In the genomic region with DNA sequence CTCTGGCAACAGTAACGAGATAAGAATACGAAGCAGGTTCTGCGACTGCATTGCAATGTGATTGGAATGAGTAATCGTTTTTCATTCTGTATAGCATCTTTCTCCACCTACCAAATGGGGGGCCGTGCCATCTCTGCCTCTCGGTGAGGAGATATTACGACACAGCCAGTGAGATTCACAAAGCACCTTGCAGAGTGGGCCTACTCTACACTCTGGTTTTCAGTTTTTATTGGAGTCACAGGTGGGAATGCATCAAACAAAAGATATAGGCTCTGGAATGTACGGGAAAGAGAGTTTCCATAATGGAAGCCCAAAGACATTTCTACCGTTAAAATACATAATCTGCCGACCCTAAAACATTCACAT, we compare ENCODE assay signal across 8 cellular contexts. TPM values are rescaled to one million over a fixed set of nuclear protein-coding genes. Genes with fewer than 3 reads are reported as not detected.
DNase-seq lines count a peak whose midpoint lies in the region; ATAC-seq and TF ChIP-seq lines count a peak whose summit lies in the region.

No MANE protein-coding gene starts in this region.

- peak overlapping the region; percentile 90 for H3K4me3 Mint-ChIP-seq in activated CD8-positive, alpha-beta T cell treated with anti-CD3 and anti-CD28 coated beads for 36 hours

- H2AFZ ChIP-seq in DND-41 (ENCODE audit: low read depth, low read length) = peak overlapping the region; percentile 96

- POLR2A ChIA-PET in activated CD8-positive, alpha-beta T cell treated with anti-CD3 and anti-CD28 coated beads for 36 hours (lab: Charles Lee) = interaction anchor here (1.2 to 3.7 kb wide), 4 partner anchors 9 to 18 kb away, joined by 3 to 31 read pairs (median 4); partner anchors contain the start of gene ATL3

- TF ChIP-seq CTCF in DND-41 (IDR thresholded peaks at IDR 0.05; ENCODE audit: borderline replicate concordance, extremely low read depth, low read length, poor library complexity, severe bottlenecking) = no peak
- no peak for TF ChIP-seq CTCF in activated CD8-positive, alpha-beta T cell treated with anti-CD3 and anti-CD28 coated beads for 36 hours (IDR thresholded peaks at IDR 0.05)
- no peak for TF ChIP-seq CTCF in fibroblast of villous mesenchyme (IDR thresholded peaks at IDR 0.05; ENCODE audit: insufficient read depth, low read depth, low read length)
- TF ChIP-seq CTCF in prostate gland (IDR thresholded peaks at IDR 0.05) = no peak

- H3K9me3 Mint-ChIP-seq in activated CD8-positive, alpha-beta T cell treated with anti-CD3 and anti-CD28 coated beads for 36 hours = no peaks in the 10 kb centered on the region

- peak overlapping the region; percentile 81 for H3K27ac Mint-ChIP-seq in activated CD8-positive, alpha-beta T cell treated with anti-CD3 and anti-CD28 coated beads for 36 hours

- DNase-seq in DND-41 = no peak
- DNase-seq in activated CD8-positive, alpha-beta T cell treated with anti-CD3 and anti-CD28 coated beads for 36 hours = peak; percentile 48
- no peak for DNase-seq in fibroblast of villous mesenchyme (ENCODE audit: low read depth)
- DNase-seq in prostate gland (ENCODE audit: low spot score) = no peak

- peak overlapping the region; percentile 81 for H3K27ac ChIP-seq in DND-41 (ENCODE audit: low read length)
- H3K27ac ChIP-seq in HUES48 (ENCODE audit: low read depth, low read length) = peak overlapping the region; percentile 24
- H3K27ac ChIP-seq in prostate gland = peak overlapping the region; percentile 92 to 97

- H3K27me3 ChIP-seq in DND-41 (ENCODE audit: insufficient read depth, low read length, poor library complexity) (no peaks in the 10 kb centered on the region), HUES48 (ENCODE audit: control insufficient read depth, insufficient read depth, low read length) (no peaks in the 10 kb centered on the region), prostate gland (replicated peaks; ENCODE audit: insufficient read depth) (no peaks in the 10 kb centered on the region)

- intact Hi-C loops in activated CD8-positive, alpha-beta T cell treated with anti-CD3 and anti-CD28 coated beads for 36 hours (cut with micrococcal nuclease) = no loop called here
- intact Hi-C loops in prostate gland (cut with DNase I) = loop anchor here (10.0 kb wide), 1 partner anchor 54 kb away; no protein-coding TSS in a partner anchor

- H3K27me3 Mint-ChIP-seq in activated CD8-positive, alpha-beta T cell treated with anti-CD3 and anti-CD28 coated beads for 36 hours = no peaks in the 10 kb centered on the region

- TF ChIP-seq POLR2A in prostate gland (IDR thresholded peaks at IDR 0.05) = no peak

- H3K4me3 ChIP-seq in DND-41 (ENCODE audit: low read depth in 1 of 2, low read length in 2 of 2) (peak overlapping the region; percentile 2 to 74; a peak in 3 of 4 replicates), HUES48 (ENCODE audit: low read depth, low read length) (peak overlapping the region; percentile 86), fibroblast of villous mesenchyme (ENCODE audit: low read depth, low read length) (peak overlapping the region; percentile 24), prostate gland (peak overlapping the region; percentile 76 to 89)

- peaks cover 8% of the 10 kb centered on the region for H3K36me3 ChIP-seq in DND-41 (ENCODE audit: insufficient read depth, low read length)
- H3K36me3 ChIP-seq in HUES48 (ENCODE audit: control insufficient read depth, insufficient read depth, low read length) = peaks cover 6% of the 10 kb centered on the region; the same call in 1 of the 2 replicates
- no peaks in the 10 kb centered on the region for H3K36me3 ChIP-seq in prostate gland

- peaks cover 21% of the 10 kb centered on the region for H3K4me1 Mint-ChIP-seq in activated CD8-positive, alpha-beta T cell treated with anti-CD3 and anti-CD28 coated beads for 36 hours (ENCODE audit: low read depth)

- H3K4me1 ChIP-seq in DND-41 (ENCODE audit: insufficient read depth, low read length) (peaks cover 43% of the 10 kb centered on the region), HUES48 (ENCODE audit: control insufficient read depth, insufficient read depth, low read length) (peaks cover 14% of the 10 kb centered on the region), prostate gland (replicated peaks) (peaks cover 4% of the 10 kb centered on the region)

- H3K9ac ChIP-seq in DND-41 (ENCODE audit: low read depth, low read length) (peak overlapping the region; percentile 83), HUES48 (ENCODE audit: low read depth, low read length) (peak overlapping the region; percentile 21; the same call in 1 of the 2 replicates)

- no peaks in the 10 kb centered on the region for H3K9me3 ChIP-seq in DND-41 (ENCODE audit: insufficient read depth, low read length, severe bottlenecking)
- no peaks in the 10 kb centered on the region for H3K9me3 ChIP-seq in HUES48 (ENCODE audit: control insufficient read depth, insufficient read depth, low read length)
- H3K9me3 ChIP-seq in prostate gland = no peaks in the 10 kb centered on the region

- H3K4me2 ChIP-seq in DND-41 (ENCODE audit: insufficient read depth, low read length) = peak overlapping the region; percentile 82

- no peaks in the 10 kb centered on the region for H3K36me3 Mint-ChIP-seq in activated CD8-positive, alpha-beta T cell treated with anti-CD3 and anti-CD28 coated beads for 36 hours (ENCODE audit: low read depth)

- ATAC-seq in DND-41 (ENCODE audit: insufficient read depth, low read depth) (no peak), GM21367 (IDR thresholded peaks at IDR 0.05; ENCODE audit: unreplicated experiment) (no peak), GM18873 (IDR thresholded peaks at IDR 0.05; ENCODE audit: low FRiP score, unreplicated experiment) (no peak), HG02571 (IDR thresholded peaks at IDR 0.05; ENCODE audit: unreplicated experiment) (no peak)
- no peak for ATAC-seq in activated CD8-positive, alpha-beta T cell treated with anti-CD3 and anti-CD28 coated beads for 36 hours

- CTCF ChIA-PET in activated CD8-positive, alpha-beta T cell treated with anti-CD3 and anti-CD28 coated beads for 36 hours (lab: Charles Lee) = interaction anchor here (0.7 to 5.3 kb wide), 2 partner anchors 9 to 10 kb away, joined by 3 to 35 read pairs; partner anchors contain the start of gene ATL3

- 13% methylated on average over 10 of the region's 10 CpGs for WGBS in prostate gland

- H4K20me1 ChIP-seq in DND-41 (ENCODE audit: insufficient read depth, low read length) = peaks cover 17% of the 10 kb centered on the region; the same call in 1 of the 2 replicates

- H3K79me2 ChIP-seq in DND-41 (ENCODE audit: insufficient read depth, low read length) = peaks cover 45% of the 10 kb centered on the region

RNA-seq across cellular contexts. Expression of gene RTN3, which starts 0.5 kb away (rescaled TPM):
- 10 to 100 TPM; 32.1 to 34.0 TPM for total RNA-seq in activated CD8-positive, alpha-beta T cell treated with anti-CD3 and anti-CD28 coated beads for 36 hours
- total RNA-seq in fibroblast of villous mesenchyme (61.5 and 70.0 TPM in 2 replicates), prostate gland (10 to 100 TPM; 74.1 to 88.8 TPM)

RNA-seq across cellular contexts. Expression of gene ATL3, which starts 9.6 kb away (rescaled TPM):
- total RNA-seq in activated CD8-positive, alpha-beta T cell treated with anti-CD3 and anti-CD28 coated beads for 36 hours = 10 to 100 TPM; 24.1 to 24.4 TPM
- 123 and 152 TPM in 2 replicates for total RNA-seq in fibroblast of villous mesenchyme
- total RNA-seq in prostate gland = 10 to 100 TPM; 46.7 to 64.3 TPM

Comparison
In these comparisons a context has a peak if more than half of its experiments do, and no peak if none do; other contexts are left out.
1. H3K27ac ChIP-seq: peak in every context shown above with its lines; median percentile 94 in prostate gland; 81 in DND-41; 24 in HUES48.
2. H3K4me3 ChIP-seq: peak in every context shown above with its lines; median percentile 86 in HUES48; 82 in prostate gland; 38 in DND-41; 24 in fibroblast of villous mesenchyme.